In the genomic region with DNA sequence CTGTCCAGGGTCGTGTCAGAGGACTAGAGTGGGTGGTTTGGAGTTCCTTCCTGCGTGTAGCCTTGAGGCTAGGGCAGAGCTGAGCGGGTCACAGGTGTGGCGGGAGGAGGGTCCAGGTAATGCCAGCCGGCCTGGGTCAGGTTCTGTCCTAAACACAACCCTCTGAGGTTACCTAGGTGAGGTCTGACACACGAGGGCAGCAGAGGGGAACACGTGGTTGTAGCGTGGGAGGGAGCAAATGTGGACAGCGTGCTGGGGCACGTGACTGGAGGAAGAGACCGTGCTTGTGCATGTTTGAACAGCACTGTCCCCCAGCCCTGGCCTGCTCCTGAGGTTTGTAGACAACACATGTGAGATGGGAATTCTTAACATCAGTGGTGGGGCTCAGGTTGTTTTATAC, we compare ENCODE assay signal across 18 cellular contexts. TPM values are rescaled to one million over a fixed set of nuclear protein-coding genes. Genes with fewer than 3 reads are reported as not detected.
A peak's percentile ranks its signal among the peaks of the same experiment; 100 is the strongest.
DNase-seq lines count a peak whose midpoint lies in the region; ATAC-seq and TF ChIP-seq lines count a peak whose summit lies in the region.
"Had no signal": no experiment of that assay in that cellular context is flagged by ENCODE, and none has a peak within 500 bp of the region (broad histone marks: within the 10 kb centered on the region; RNA-seq: fewer than 3 reads in every experiment).

No MANE protein-coding gene starts in this region.

- peaks cover 10% of the 10 kb centered on the region for H3K27me3 Mint-ChIP-seq in activated CD8-positive, alpha-beta T cell treated with anti-CD3 and anti-CD28 coated beads, Interleukin-2, amount 10 ng/mL, durations not matched to agents 7 days and 5 days (ENCODE audit: low read depth)
- H3K27me3 Mint-ChIP-seq in natural killer cell (ENCODE audit: low read depth in 2 of 2), result peaks cover 0 to 2% of the 10 kb centered on the region in 2 donors

- H2AFZ ChIP-seq in Karpas-422 (ENCODE audit: low read length), result peak overlapping the region; percentile 9; the same call in 1 of the 2 replicates
- H2AFZ ChIP-seq: PC-9 had no signal

- CTCF ChIA-PET in activated CD8-positive, alpha-beta T cell treated with anti-CD3 and anti-CD28 coated beads, Interleukin-2, amount 10 ng/mL, durations not matched to agents 7 days and 5 days (lab: Charles Lee), result no interaction called here

- no peak overlapping the region for H3K27ac ChIP-seq in Karpas-422 (ENCODE audit: low read length)
- H3K27ac ChIP-seq: brain microvascular endothelial cell, epithelial cell of prostate, PC-9, skin epidermis had no signal

- intact Hi-C loops in natural killer cell (cut with micrococcal nuclease), result loop anchor here (1.0 kb wide), 1 partner anchor 17 kb away; no protein-coding TSS in a partner anchor

- no peak overlapping the region for H3K4me2 ChIP-seq in Karpas-422 (ENCODE audit: low read depth, low read length, poor library complexity, severe bottlenecking)
- H3K4me2 ChIP-seq: PC-9 had no signal

- no peaks in the 10 kb centered on the region for H3K9me3 Mint-ChIP-seq in activated CD8-positive, alpha-beta T cell treated with anti-CD3 and anti-CD28 coated beads, Interleukin-2, amount 10 ng/mL, durations not matched to agents 7 days and 5 days (ENCODE audit: insufficient read depth)
- no peaks in the 10 kb centered on the region for H3K9me3 Mint-ChIP-seq in natural killer cell
- H3K9me3 Mint-ChIP-seq: activated T-cell treated with anti-CD3 and anti-CD28 coated beads, Interleukin-2, amount 50 U/mL, for 72 hours; natural killer cell treated with Interleukin-12 subunit alpha and Interleukin-12 subunit beta and Interleukin-15 and Interleukin-18, amount 100 ng/mL, for 72 hours had no signal

- H3K79me2 ChIP-seq in Karpas-422 (ENCODE audit: low read length), result no peaks in the 10 kb centered on the region

- peaks cover 46% of the 10 kb centered on the region for H3K4me1 Mint-ChIP-seq in activated CD8-positive, alpha-beta T cell treated with anti-CD3 and anti-CD28 coated beads, Interleukin-2, amount 10 ng/mL, durations not matched to agents 7 days and 5 days (ENCODE audit: low read depth)
- peaks cover 30 to 38% of the 10 kb centered on the region in 2 donors for H3K4me1 Mint-ChIP-seq in natural killer cell

- no peak overlapping the region for H3K4me3 Mint-ChIP-seq in activated CD8-positive, alpha-beta T cell treated with anti-CD3 and anti-CD28 coated beads, Interleukin-2, amount 10 ng/mL, durations not matched to agents 7 days and 5 days
- H3K4me3 Mint-ChIP-seq in natural killer cell, result peak overlapping the region; percentile 40
- H3K4me3 Mint-ChIP-seq: activated T-cell treated with anti-CD3 and anti-CD28 coated beads, Interleukin-2, amount 50 U/mL, for 72 hours had no signal

- H4K20me1 ChIP-seq in Karpas-422 (ENCODE audit: insufficient read depth, low read depth, low read length), result no peaks in the 10 kb centered on the region

- no peaks in the 10 kb centered on the region for H3K9me3 ChIP-seq in Karpas-422 (ENCODE audit: low read length)
- H3K9me3 ChIP-seq: HAP-1 had no signal

- POLR2A ChIA-PET in activated CD8-positive, alpha-beta T cell treated with anti-CD3 and anti-CD28 coated beads, Interleukin-2, amount 10 ng/mL, durations not matched to agents 7 days and 5 days (lab: Charles Lee), result no interaction called here

- DNase-seq in DMS53 (lab: John Stamatoyannopoulos, UW), result peak; percentile 48
- no peak for DNase-seq in DMS53 treated with DMSO at 0.1 percent for 48 hours (lab: John Stamatoyannopoulos, UW; ENCODE audit: unreplicated experiment)
- peak; percentile 47 for DNase-seq in Karpas-422
- no peak for DNase-seq in activated CD8-positive, alpha-beta T cell treated with anti-CD3 and anti-CD28 coated beads, Interleukin-2, amount 10 ng/mL, durations not matched to agents 7 days and 5 days
- DNase-seq in natural killer cell, result no peak
- DNase-seq in SIG-M5 treated with dmso at 0.1 percent for 504 hours (lab: John Stamatoyannopoulos, UW; ENCODE audit: unreplicated experiment), result no peak
- no peak for DNase-seq in stimulated activated CD8-positive, alpha-beta memory T cell treated with anti-CD3 and anti-CD28 coated beads, Interleukin-4, amount 100 ng/mL, for 48 hours
- DNase-seq: 8988T; activated T-cell treated with anti-CD3 and anti-CD28 coated beads, Interleukin-2, amount 50 U/mL, for 72 hours; brain microvascular endothelial cell; EL had no signal

- no peaks in the 10 kb centered on the region for H3K36me3 ChIP-seq in Karpas-422 (ENCODE audit: insufficient read depth, low read length)
- H3K36me3 ChIP-seq: brain microvascular endothelial cell, HAP-1 had no signal

- no peak overlapping the region for H3K9ac ChIP-seq in Karpas-422 (ENCODE audit: low read length)

- TF ChIP-seq CTCF in natural killer cell (IDR thresholded peaks at IDR 0.05), result no peak

- H3K9me2 ChIP-seq in Karpas-422 (replicated peaks; ENCODE audit: insufficient read depth, low read length), result no peaks in the 10 kb centered on the region

- no peak overlapping the region for H3K4me3 ChIP-seq in Karpas-422 (ENCODE audit: low read length)
- H3K4me3 ChIP-seq: HAP-1, PC-9, skin epidermis had no signal

- ATAC-seq in activated CD8-positive, alpha-beta T cell treated with anti-CD3 and anti-CD28 coated beads, Interleukin-2, amount 10 ng/mL, durations not matched to agents 7 days and 5 days, result peak; percentile 37
- ATAC-seq in natural killer cell (peak; percentile 24 to 57 (median 44)), GM21526 (IDR thresholded peaks at IDR 0.05; ENCODE audit: low FRiP score, unreplicated experiment) (no peak)

- H3K36me3 Mint-ChIP-seq in activated CD8-positive, alpha-beta T cell treated with anti-CD3 and anti-CD28 coated beads, Interleukin-2, amount 10 ng/mL, durations not matched to agents 7 days and 5 days (ENCODE audit: low read depth), result no peaks in the 10 kb centered on the region
- no peaks in the 10 kb centered on the region for H3K36me3 Mint-ChIP-seq in natural killer cell
- H3K36me3 Mint-ChIP-seq: natural killer cell treated with Interleukin-12 subunit alpha and Interleukin-12 subunit beta and Interleukin-15 and Interleukin-18, amount 100 ng/mL, for 72 hours had no signal

- H3K4me1 ChIP-seq in Karpas-422 (ENCODE audit: low read length), result peaks cover 5% of the 10 kb centered on the region
- H3K4me1 ChIP-seq: HAP-1 had no signal

- H3K27ac Mint-ChIP-seq in activated CD8-positive, alpha-beta T cell treated with anti-CD3 and anti-CD28 coated beads, Interleukin-2, amount 10 ng/mL, durations not matched to agents 7 days and 5 days, result no peak overlapping the region
- peak overlapping the region; percentile 66 to 80 for H3K27ac Mint-ChIP-seq in natural killer cell
- H3K27ac Mint-ChIP-seq: activated T-cell treated with anti-CD3 and anti-CD28 coated beads, Interleukin-2, amount 50 U/mL, for 72 hours had no signal

- H3K27me3 ChIP-seq in Karpas-422 (ENCODE audit: low read length), result 0 out of 2 replicates have a peak, but pooled peaks cover 3% of the 10 kb centered on the region
- H3K27me3 ChIP-seq: brain microvascular endothelial cell had no signal

RNA-seq across cellular contexts. Expression of a gene that starts 13.1 kb away (rescaled TPM):
- 2.9 TPM in 1 of 2 replicates, not detected in the other for total RNA-seq in Karpas-422 (2014; rRNA removed; shearing (Covaris generic); ENCODE audit: low replicate concordance)
- total RNA-seq in activated CD8-positive, alpha-beta T cell treated with anti-CD3 and anti-CD28 coated beads, Interleukin-2, amount 10 ng/mL, durations not matched to agents 7 days and 5 days, result not detected
- total RNA-seq in natural killer cell, result 1 to 10 TPM in 2 of 3 donors, not detected in 1; 1.0 to 1.7 TPM
- total RNA-seq: natural killer cell treated with Interleukin-12 subunit alpha and Interleukin-12 subunit beta and Interleukin-15 and Interleukin-18, amount 100 ng/mL, for 72 hours; PC-9 had no signal

RNA-seq across cellular contexts. Expression of a gene that starts 17.7 kb away (rescaled TPM):
- not detected in 2 replicates for total RNA-seq in Karpas-422 (2014; rRNA removed; shearing (Covaris generic); ENCODE audit: low replicate concordance)
- total RNA-seq in activated CD8-positive, alpha-beta T cell treated with anti-CD3 and anti-CD28 coated beads, Interleukin-2, amount 10 ng/mL, durations not matched to agents 7 days and 5 days, result 1 to 10 TPM; 8.3 to 9.4 TPM
- total RNA-seq in natural killer cell, result 10 to 100 TPM; 67.7 to 96.1 (median 73.7) TPM
- total RNA-seq: PC-9 had no signal

RNA-seq across cellular contexts. Expression of a gene that starts 44.8 kb away (rescaled TPM):
- not detected in 2 replicates for total RNA-seq in Karpas-422 (2014; rRNA removed; shearing (Covaris generic); ENCODE audit: low replicate concordance)
- not detected for total RNA-seq in activated CD8-positive, alpha-beta T cell treated with anti-CD3 and anti-CD28 coated beads, Interleukin-2, amount 10 ng/mL, durations not matched to agents 7 days and 5 days
- not detected for total RNA-seq in natural killer cell
- total RNA-seq: activated T-cell treated with anti-CD3 and anti-CD28 coated beads, Interleukin-2, amount 50 U/mL, for 72 hours; M059J; natural killer cell treated with Interleukin-12 subunit alpha and Interleukin-12 subunit beta and Interleukin-15 and Interleukin-18, amount 100 ng/mL, for 72 hours; PC-9 had no signal

Comparison
In these comparisons a context has a peak if more than half of its experiments do, and no peak if none do; other contexts are left out.
1. DNase-seq: peak in DMS53 (single experiment) and Karpas-422 (single experiment); none in DMS53 treated with DMSO at 0.1 percent for 48 hours (single experiment), activated CD8-positive, alpha-beta T cell treated with anti-CD3 and anti-CD28 coated beads, Interleukin-2, amount 10 ng/mL, durations not matched to agents 7 days and 5 days (single experiment), natural killer cell (single experiment), SIG-M5 treated with dmso at 0.1 percent for 504 hours (single experiment) and stimulated activated CD8-positive, alpha-beta memory T cell treated with anti-CD3 and anti-CD28 coated beads, Interleukin-4, amount 100 ng/mL, for 48 hours (single experiment).
2. RNA of a gene that starts 17.7 kb away (total RNA-seq): 67.7 to 96.1 TPM in natural killer cell; 8.3 to 9.4 TPM in activated CD8-positive, alpha-beta T cell treated with anti-CD3 and anti-CD28 coated beads, Interleukin-2, amount 10 ng/mL, durations not matched to agents 7 days and 5 days and not detected in Karpas-422; every median in the first group is over 4 times any median in the second.